In the genomic region with DNA sequence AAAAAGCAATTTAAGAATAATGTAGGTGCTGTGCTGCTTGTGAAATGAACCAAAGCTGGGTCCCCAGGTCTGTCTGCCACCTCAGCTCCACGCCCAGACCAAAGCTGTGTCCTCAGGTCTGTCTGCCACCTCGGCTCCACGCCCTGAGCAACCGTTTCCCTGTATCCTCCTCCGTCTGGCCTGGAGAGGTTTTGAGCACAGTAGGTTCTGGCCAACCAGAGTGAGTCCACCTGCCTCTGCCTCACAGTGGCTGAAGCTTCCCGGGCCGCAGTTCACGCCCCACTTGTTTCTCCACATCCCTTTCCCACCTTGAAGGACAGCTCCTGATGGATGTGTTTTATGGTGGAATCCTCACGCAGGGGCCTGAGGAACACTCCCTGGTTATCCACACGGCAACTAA, we compare ENCODE assay signal across 18 cellular contexts.
"Had no signal": no experiment of that assay in that cellular context is flagged by ENCODE, and none has a peak within 500 bp of the region (broad histone marks: within the 10 kb centered on the region; RNA-seq: fewer than 3 reads in every experiment).

No MANE protein-coding gene starts in this region.

- H3K27ac Mint-ChIP-seq: activated naive CD4-positive, alpha-beta T cell treated with anti-CD3 and anti-CD28 coated beads, Interleukin-2, amount 50 U/mL, for 72 hours; naive B cell; neural progenitor cell had no signal

- DNase-seq: activated CD4-positive, alpha-beta T cell treated with anti-CD3 and anti-CD28 coated beads, Interleukin-2, amount 50 U/mL, for 4 hours; activated T-cell treated with anti-CD3 and anti-CD28 coated beads, Interleukin-2, amount 50 U/mL, for 4 hours; gastrocnemius medialis; mammary epithelial cell; naive B cell; stimulated activated CD4-positive, alpha-beta T cell treated with anti-CD3 and anti-CD28 coated beads, Interleukin-12 subunit alpha, Interleukin-12 subunit beta, amount 100 ng/mL, for 4 hours; stimulated activated CD4-positive, alpha-beta T cell treated with anti-CD3 and anti-CD28 coated beads, Interleukin-1b, Interleukin-23, amount 100 ng/mL, for 48 hours; stimulated activated CD8-positive, alpha-beta memory T cell treated with anti-CD3 and anti-CD28 coated beads, Interleukin-4, amount 100 ng/mL, for 48 hours; stimulated activated naive CD4-positive, alpha-beta T cell; thyroid gland had no signal

- ATAC-seq: activated naive CD4-positive, alpha-beta T cell treated with anti-CD3 and anti-CD28 coated beads, Interleukin-2, amount 50 U/mL, for 72 hours; activated T-cell treated with anti-CD3 and anti-CD28 coated beads, Interleukin-2, amount 50 U/mL, for 4 hours; gastrocnemius medialis; left lung had no signal

- H3K36me3 ChIP-seq: adrenal gland, cardiac muscle cell, gastrocnemius medialis, left lung, neural progenitor cell, thyroid gland, uterus had no signal

- H3K27ac ChIP-seq: adrenal gland, cardiac muscle cell, dorsolateral prefrontal cortex, gastrocnemius medialis, left lung, neural progenitor cell, parathyroid adenoma, thyroid gland, uterus had no signal

- H3K27me3 ChIP-seq: adrenal gland, cardiac muscle cell, dorsolateral prefrontal cortex, gastrocnemius medialis, left lung, neural progenitor cell, thyroid gland, uterus had no signal

- H3K4me1 ChIP-seq: adrenal gland, gastrocnemius medialis, left lung, parathyroid adenoma, thyroid gland, uterus had no signal

- H3K4me3 Mint-ChIP-seq: activated T-cell treated with anti-CD3 and anti-CD28 coated beads, Interleukin-2, amount 50 U/mL, for 4 hours; naive B cell; neural progenitor cell had no signal

- H3K9me3 ChIP-seq: adrenal gland, gastrocnemius medialis, thyroid gland, uterus had no signal

- H3K4me3 ChIP-seq: adrenal gland, cardiac muscle cell, dorsolateral prefrontal cortex, gastrocnemius medialis, left lung, neural progenitor cell, thyroid gland, uterus had no signal
